Comparison of ENCODE assay signal across 8 cellular contexts in genomic region chr15:56886878-56887781, GRCh38. TPM values are rescaled to one million over a fixed set of nuclear protein-coding genes. Genes with fewer than 3 reads are reported as not detected.
DNase-seq lines count a peak whose midpoint lies in the region.

No MANE protein-coding gene starts in this region.

- peak overlapping the region; percentile 97 for H3K27ac ChIP-seq in stomach smooth muscle (ENCODE audit: low read length)

- DNase-seq in GDM1 (lab: John Stamatoyannopoulos, UW), result peak; percentile 88
- peak; percentile 92 to 94 for DNase-seq in HAP-1 (ENCODE audit: low spot score in 2 of 2)
- DNase-seq in MG63, result peak; percentile 98
- DNase-seq in SHP77 treated with DMSO at 0.1 percent for 48 hours (lab: John Stamatoyannopoulos, UW), result peak; percentile 89
- DNase-seq in activated naive CD4-positive, alpha-beta T cell (lab: John Stamatoyannopoulos, UW), result peak; percentile 35 to 64 (median 48)
- DNase-seq in foreskin melanocyte, result peak; percentile 93

- H3K9me3 ChIP-seq in HAP-1, result no peaks in the 10 kb centered on the region
- H3K9me3 ChIP-seq in MG63, result no peaks in the 10 kb centered on the region
- H3K9me3 ChIP-seq in neuron (ENCODE audit: low read length), result no peaks in the 10 kb centered on the region
- H3K9me3 ChIP-seq in stomach smooth muscle (ENCODE audit: control insufficient read depth in 2 of 2, low read length in 2 of 2), result no peaks in the 10 kb centered on the region

- peak overlapping the region; percentile 44 for H2AFZ ChIP-seq in neuron (ENCODE audit: low read depth, low read length)

- H3K4me3 ChIP-seq in HAP-1, result peak overlapping the region; percentile 40
- H3K4me3 ChIP-seq in MG63, result peak overlapping the region; percentile 67
- peak overlapping the region; percentile 81 for H3K4me3 ChIP-seq in neuron (ENCODE audit: low read length)
- H3K4me3 ChIP-seq in stomach smooth muscle (ENCODE audit: low read length in 2 of 2), result peak overlapping the region; percentile 80 to 85

- H3K36me3 ChIP-seq in HAP-1 (replicated peaks) (no peaks in the 10 kb centered on the region), MG63 (no peaks in the 10 kb centered on the region), neuron (ENCODE audit: insufficient read depth, low read length) (no peaks in the 10 kb centered on the region), stomach smooth muscle (ENCODE audit: control insufficient read depth in 2 of 2, insufficient read depth in 2 of 2, low read length in 2 of 2) (no peaks in the 10 kb centered on the region)

- peak overlapping the region; percentile 93 to 96 for H3K9ac ChIP-seq in stomach smooth muscle (ENCODE audit: low read length in 2 of 2)

- H3K4me1 ChIP-seq in HAP-1 (peaks cover 7% of the 10 kb centered on the region), neuron (ENCODE audit: insufficient read depth, low read length) (peaks cover 16% of the 10 kb centered on the region), stomach smooth muscle (ENCODE audit: control insufficient read depth, insufficient read depth, low read length) (peaks cover 11% of the 10 kb centered on the region)

- in situ Hi-C loops in HAP-1 (cut with MboI; ENCODE audit: low sequenced_read_pairs), result no loop called here

- H3K27me3 ChIP-seq in HAP-1 (ENCODE audit: low read depth) (no peaks in the 10 kb centered on the region), MG63 (no peaks in the 10 kb centered on the region), neuron (ENCODE audit: insufficient read depth, low read length) (no peaks in the 10 kb centered on the region), stomach smooth muscle (ENCODE audit: control insufficient read depth in 1 of 2, insufficient read depth in 2 of 2, low read length in 2 of 2) (no peaks in the 10 kb centered on the region)

RNA-seq across cellular contexts. Expression of gene TCF12, which starts 31.3 kb away (rescaled TPM):
- total RNA-seq in MG63 (2014; rRNA removed; shearing (Covaris generic); ENCODE audit: low replicate concordance), result 48.8 and 63.6 TPM in 2 replicates

Comparison
In these comparisons a context has a peak if more than half of its experiments do, and no peak if none do; other contexts are left out.
1. Peak in every context shown above with its lines: DNase-seq, H3K4me3 ChIP-seq and H3K27ac ChIP-seq.
2. DNase-seq: peak in every context shown above with its lines; median percentile 98 in MG63; 93 in HAP-1; 93 in foreskin melanocyte; 89 in SHP77 treated with DMSO at 0.1 percent for 48 hours; 88 in GDM1; 48 in activated naive CD4-positive, alpha-beta T cell.